Comparison of ENCODE assay signal across 17 cellular contexts in the genomic region with DNA sequence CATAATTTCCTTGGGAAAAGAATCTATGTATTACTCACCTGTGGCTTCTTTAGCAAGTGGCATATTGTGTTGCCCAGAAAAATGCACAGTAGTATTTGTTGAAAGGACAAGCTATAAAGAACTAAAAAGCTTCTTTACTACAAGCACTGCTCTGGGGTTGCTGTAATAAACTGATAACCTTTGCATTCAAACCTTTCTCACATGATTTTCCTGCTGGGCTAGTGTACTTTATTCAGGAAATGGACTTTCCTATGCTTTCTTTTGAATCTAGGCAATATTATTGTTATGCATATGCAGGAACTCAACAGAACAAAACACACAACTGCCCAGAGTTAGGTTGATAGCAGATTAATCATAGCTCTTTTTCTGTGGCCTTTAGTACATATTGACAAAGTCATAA.
"Had no signal": no experiment of that assay in that cellular context is flagged by ENCODE, and none has a peak within 500 bp of the region (broad histone marks: within the 10 kb centered on the region; RNA-seq: fewer than 3 reads in every experiment).

No MANE protein-coding gene starts in this region.

- H3K9me2 ChIP-seq: SK-N-SH had no signal

- H3K4me3 ChIP-seq: MG63 had no signal

- H3K27ac ChIP-seq: HL-60, RWPE1 had no signal

- H3K9ac ChIP-seq: SK-N-SH had no signal

- H3K4me2 ChIP-seq: SK-N-SH had no signal

- ATAC-seq: Panc1, T-cell had no signal

- H3K27me3 Mint-ChIP-seq: T-cell had no signal

- DNase-seq: MG63, NCI-H1092, NCI-H1417 treated with DMSO at 0.1 percent for 48 hours, NCI-H187 treated with DMSO at 0.1 percent for 48 hours, NCI-H2029 treated with DMSO at 0.1 percent for 48 hours, NCI-H2107, NCI-H2227 treated with DMSO at 0.1 percent for 48 hours, NCI-H524, NCI-H526 treated with DMSO at 0.1 percent for 48 hours, NCI-H774, SHP77, SK-N-SH, SW 1271, T-cell had no signal

- H3K27me3 ChIP-seq: MG63 had no signal

- H3K36me3 ChIP-seq: MG63 had no signal

- H3K36me3 Mint-ChIP-seq: T-cell had no signal

- H3K27ac Mint-ChIP-seq: T-cell had no signal

- H3K4me3 Mint-ChIP-seq: T-cell had no signal

- H3K9me3 ChIP-seq: MG63, SK-N-SH had no signal

- H3K4me1 Mint-ChIP-seq: T-cell had no signal
